ENCODE assay signal across 8 cellular contexts in the genomic region with DNA sequence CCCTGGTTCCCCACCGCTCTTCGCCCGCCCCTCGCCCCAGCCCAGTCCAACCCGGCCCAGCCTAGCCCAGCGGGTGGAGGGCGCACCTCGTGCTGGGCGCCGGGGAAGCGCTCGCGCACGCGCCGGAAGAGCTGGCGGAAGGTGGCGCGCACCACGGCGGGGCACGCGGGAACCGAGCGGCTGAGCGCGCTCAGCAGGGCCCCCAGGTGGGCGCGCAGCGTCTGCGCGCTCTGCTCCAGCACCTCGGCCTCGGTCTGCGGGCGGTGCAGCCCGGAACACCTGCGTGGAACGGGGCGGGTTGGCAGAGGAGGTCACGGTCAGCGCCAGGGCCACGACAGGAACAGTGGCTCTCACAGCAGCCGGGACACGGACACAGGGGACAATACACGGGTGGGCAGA. TPM values are rescaled to one million over a fixed set of nuclear protein-coding genes. Genes with fewer than 3 reads are reported as not detected.
A peak's percentile ranks its signal among the peaks of the same experiment; 100 is the strongest.
DNase-seq lines count a peak whose midpoint lies in the region; ATAC-seq and TF ChIP-seq lines count a peak whose summit lies in the region.
"Not testable (repeated sequence)": the region's sequence is repeated elsewhere in the genome, so short reads cannot be mapped to it uniquely, and the experiment has no call there.

No MANE protein-coding gene starts in this region.

- H3K4me1 Mint-ChIP-seq in CD4-positive, CD25-positive, alpha-beta regulatory T cell = peaks cover 0 to 30% (median 13%) of the 10 kb centered on the region in 4 donors

- not testable (repeated sequence) for H3K36me3 Mint-ChIP-seq in CD4-positive, CD25-positive, alpha-beta regulatory T cell

- H3K27me3 Mint-ChIP-seq in CD4-positive, CD25-positive, alpha-beta regulatory T cell = not testable (repeated sequence)

- peak overlapping the region; percentile 32 to 84 (median 82) for H3K4me3 Mint-ChIP-seq in CD4-positive, CD25-positive, alpha-beta regulatory T cell

- not testable (repeated sequence) for H3K4me3 ChIP-seq in CD4-positive, CD25-positive, alpha-beta regulatory T cell (ENCODE audit: low read depth, low read length)
- H3K4me3 ChIP-seq in duodenal mucosa (ENCODE audit: low read depth in 1 of 2, low read length in 2 of 2) (peak overlapping the region; percentile 22 to 51), lung (peak overlapping the region; percentile 27)

- peaks cover 18% of the 10 kb centered on the region for H3K4me1 ChIP-seq in CD4-positive, CD25-positive, alpha-beta regulatory T cell (ENCODE audit: control insufficient read depth, insufficient read depth, low read length, poor library complexity, severe bottlenecking)
- peaks cover 10 to 13% of the 10 kb centered on the region in 2 donors for H3K4me1 ChIP-seq in duodenal mucosa (ENCODE audit: control insufficient read depth in 1 of 2, insufficient read depth in 2 of 2, low read length in 2 of 2)
- not testable (repeated sequence) for H3K4me1 ChIP-seq in lung (ENCODE audit: control insufficient read depth in 2 of 2, insufficient read depth in 2 of 2, low read length in 2 of 2)

- not testable (repeated sequence) for H3K36me3 ChIP-seq in CD4-positive, CD25-positive, alpha-beta regulatory T cell (ENCODE audit: control insufficient read depth, insufficient read depth, low read length); duodenal mucosa (ENCODE audit: control insufficient read depth in 1 of 2, insufficient read depth in 2 of 2, low read length in 2 of 2); lung (ENCODE audit: control insufficient read depth in 2 of 2, insufficient read depth in 2 of 2, low read length in 2 of 2)

- peak overlapping the region; percentile 41 to 83 (median 74) for H3K27ac Mint-ChIP-seq in CD4-positive, CD25-positive, alpha-beta regulatory T cell

- DNase-seq in CD4-positive, CD25-positive, alpha-beta regulatory T cell = peak; percentile 58 to 81 (median 77)
- DNase-seq in NK-92 treated with Interleukin-12 subunit alpha and Interleukin-12 subunit beta, amount 100 ng/mL, for 24 hours (lab: John Stamatoyannopoulos, UW) = peak; percentile 36
- DNase-seq in activated T-cell treated with anti-CD3 and anti-CD28 coated beads for 1 hour (ENCODE audit: low read depth) = peak; percentile 46
- not testable (repeated sequence) for DNase-seq in lung (ENCODE audit: low spot score)
- peak; percentile 69 for DNase-seq in stimulated activated CD4-positive, alpha-beta T cell treated with anti-CD3 and anti-CD28 coated beads, Interleukin-4, amount 100 ng/mL, for 1 hour

- H3K27me3 ChIP-seq in CD4-positive, CD25-positive, alpha-beta regulatory T cell (ENCODE audit: control insufficient read depth, insufficient read depth, low read length); duodenal mucosa (ENCODE audit: control insufficient read depth in 1 of 2, insufficient read depth in 2 of 2, low read length in 2 of 2); lung (ENCODE audit: control insufficient read depth, insufficient read depth): not testable (repeated sequence)

- TF ChIP-seq CTCF in lung (IDR thresholded peaks at IDR 0.05; ENCODE audit: control extremely low read depth, extremely low read depth) = not testable (repeated sequence)

- H3K27ac ChIP-seq in CD4-positive, CD25-positive, alpha-beta regulatory T cell (ENCODE audit: insufficient read depth, low read length, poor library complexity, severe bottlenecking) = peak overlapping the region; percentile 65
- H3K27ac ChIP-seq in duodenal mucosa (ENCODE audit: low read depth, low read length) = not testable (repeated sequence)
- H3K27ac ChIP-seq in lung (ENCODE audit: low read depth in 1 of 2, low read length in 1 of 2) = peak overlapping the region; percentile 4 to 22

- ATAC-seq in CD4-positive, CD25-positive, alpha-beta regulatory T cell (ENCODE audit: low read depth in 2 of 2) = peak; percentile 67
- ATAC-seq in GM19438 (IDR thresholded peaks at IDR 0.05; ENCODE audit: low read depth, unreplicated experiment) (peak; percentile 25), HG03196 (IDR thresholded peaks at IDR 0.05; ENCODE audit: unreplicated experiment) (peak; percentile 34), lung (ENCODE audit: insufficient read depth, low FRiP score) (peak; percentile 22)

- 0 to 2% methylated on average over 5 to 46 of the region's 46 CpGs for WGBS in lung, 2 donors

- H3K9ac ChIP-seq in duodenal mucosa (ENCODE audit: low read depth in 1 of 2, low read length in 2 of 2) = not testable (repeated sequence)

- not testable (repeated sequence) for H3K9me3 ChIP-seq in CD4-positive, CD25-positive, alpha-beta regulatory T cell (ENCODE audit: control insufficient read depth in 2 of 2, low read length in 2 of 2); duodenal mucosa (ENCODE audit: control insufficient read depth in 1 of 2, low read length in 2 of 2); lung (ENCODE audit: control insufficient read depth in 2 of 2, insufficient read depth in 1 of 2, low read length in 1 of 2)

- H3K9me3 Mint-ChIP-seq in CD4-positive, CD25-positive, alpha-beta regulatory T cell = not testable (repeated sequence)

RNA-seq across cellular contexts. Expression of a gene that starts 4.0 kb away (rescaled TPM):
- total RNA-seq in CD4-positive, CD25-positive, alpha-beta regulatory T cell = 104 TPM
- polyA plus RNA-seq in CD4-positive, CD25-positive, alpha-beta regulatory T cell = 100 to 1,000 TPM; 138 to 206 (median 186) TPM
- total RNA-seq in lung = 100 to 1,000 TPM in 1 of 2 donors, 10 to 100 TPM in 1; 65.9 to 144 TPM
- polyA plus RNA-seq in lung = 100 to 1,000 TPM in 1 of 2 donors, 10 to 100 TPM in 1; 89.3 to 209 TPM

RNA-seq across cellular contexts. Expression of a gene that starts 24.9 kb away (rescaled TPM):
- 1.1 TPM for total RNA-seq in CD4-positive, CD25-positive, alpha-beta regulatory T cell
- polyA plus RNA-seq in CD4-positive, CD25-positive, alpha-beta regulatory T cell = not detected
- under 1 TPM in 1 of 2 donors, not detected in 1; 0.85 TPM for total RNA-seq in lung
- under 1 TPM; 0.63 to 0.83 TPM for polyA plus RNA-seq in lung

RNA-seq across cellular contexts. Expression of a gene that starts 41.8 kb away (rescaled TPM):
- 38.0 TPM for total RNA-seq in CD4-positive, CD25-positive, alpha-beta regulatory T cell
- polyA plus RNA-seq in CD4-positive, CD25-positive, alpha-beta regulatory T cell = 10 to 100 TPM; 14.8 to 22.3 (median 20.2) TPM
- 10 to 100 TPM; 27.9 to 35.8 TPM for total RNA-seq in lung
- 10 to 100 TPM; 17.9 to 19.1 TPM for polyA plus RNA-seq in lung

RNA-seq across cellular contexts. Expression of a gene that starts 42.8 kb away (rescaled TPM):
- not detected for total RNA-seq in CD4-positive, CD25-positive, alpha-beta regulatory T cell
- under 1 TPM; 0.08 to 0.17 (median 0.11) TPM for polyA plus RNA-seq in CD4-positive, CD25-positive, alpha-beta regulatory T cell
- total RNA-seq in lung = under 1 TPM in 1 of 2 donors, not detected in 1; 0.09 TPM
- polyA plus RNA-seq in lung = not detected
